Comparison of ENCODE assay signal across 2 cellular contexts in genomic region chr4:168141733-168142132, GRCh38.
TF ChIP-seq lines count a peak whose summit lies in the region.

No MANE protein-coding gene starts in this region.

TF ChIP-seq in GM23338, 12 proteins besides CTCF, POLR2A, EP300 and RAD21:
- no peak for TF ChIP-seq CREB1 (CRISPR knock-in tag; IDR thresholded peaks at IDR 0.05; ENCODE audit: low read depth)
- no peak for TF ChIP-seq JUNB (IDR thresholded peaks at IDR 0.05; ENCODE audit: unreplicated experiment)
- TF ChIP-seq NANOG (IDR thresholded peaks at IDR 0.05; ENCODE audit: borderline replicate concordance): no peak
- no peak for TF ChIP-seq ZNF114 (CRISPR knock-in tag; IDR thresholded peaks at IDR 0.05)
- no peak for TF ChIP-seq STAT1 (IDR thresholded peaks at IDR 0.05; ENCODE audit: unreplicated experiment)
- TF ChIP-seq ZNF462 (CRISPR knock-in tag; IDR thresholded peaks at IDR 0.05): no peak
- TF ChIP-seq EZH2phosphoT487 (IDR thresholded peaks at IDR 0.05; ENCODE audit: unreplicated experiment): no peak
- TF ChIP-seq EZH2 (IDR thresholded peaks at IDR 0.05; ENCODE audit: low read depth, unreplicated experiment): no peak
- TF ChIP-seq ZNF331 (CRISPR knock-in tag; IDR thresholded peaks at IDR 0.05; ENCODE audit: low read depth): no peak
- TF ChIP-seq ETS1 (IDR thresholded peaks at IDR 0.05): no peak
- TF ChIP-seq REST (IDR thresholded peaks at IDR 0.05; ENCODE audit: unreplicated experiment): no peak
- no peak for TF ChIP-seq POLR2AphosphoS5 (IDR thresholded peaks at IDR 0.05; ENCODE audit: low read depth)

TF ChIP-seq in HCT116, 20 proteins besides CTCF, POLR2A, EP300 and RAD21:
- TF ChIP-seq ZBTB33 (IDR thresholded peaks at IDR 0.05; ENCODE audit: extremely low read depth, insufficient replicate concordance, low read length) (no peak), CBX3 (IDR thresholded peaks at IDR 0.05; ENCODE audit: low read depth) (no peak), EGR1 (IDR thresholded peaks at IDR 0.05; ENCODE audit: low read depth) (no peak), MAX (IDR thresholded peaks at IDR 0.05) (no peak), TCF7L2 (IDR thresholded peaks at IDR 0.05; ENCODE audit: borderline replicate concordance, extremely low read depth, insufficient read depth, insufficient read length) (no peak), JUND (IDR thresholded peaks at IDR 0.05) (no peak), EZH2 (IDR thresholded peaks at IDR 0.05) (no peak), FOSL1 (IDR thresholded peaks at IDR 0.05; ENCODE audit: low read depth) (no peak), REST (IDR thresholded peaks at IDR 0.05; ENCODE audit: low read depth) (no peak), SIN3A (IDR thresholded peaks at IDR 0.05; ENCODE audit: low read depth) (no peak), SP1 (IDR thresholded peaks at IDR 0.05; ENCODE audit: low read depth) (no peak), ZFX (IDR thresholded peaks at IDR 0.05) (no peak), POLR2AphosphoS5 (IDR thresholded peaks at IDR 0.05; ENCODE audit: low read depth, low read length) (no peak), EZH2phosphoT487 (IDR thresholded peaks at IDR 0.05; ENCODE audit: borderline replicate concordance) (no peak), ELF1 (IDR thresholded peaks at IDR 0.05; ENCODE audit: borderline replicate concordance, low read depth) (no peak), CEBPB (IDR thresholded peaks at IDR 0.05; ENCODE audit: low read depth) (no peak), SRF (IDR thresholded peaks at IDR 0.05; ENCODE audit: low read depth) (no peak), YY1 (IDR thresholded peaks at IDR 0.05; ENCODE audit: extremely low read depth, insufficient replicate concordance, low read depth, low read length) (no peak)
